In the genomic region with DNA sequence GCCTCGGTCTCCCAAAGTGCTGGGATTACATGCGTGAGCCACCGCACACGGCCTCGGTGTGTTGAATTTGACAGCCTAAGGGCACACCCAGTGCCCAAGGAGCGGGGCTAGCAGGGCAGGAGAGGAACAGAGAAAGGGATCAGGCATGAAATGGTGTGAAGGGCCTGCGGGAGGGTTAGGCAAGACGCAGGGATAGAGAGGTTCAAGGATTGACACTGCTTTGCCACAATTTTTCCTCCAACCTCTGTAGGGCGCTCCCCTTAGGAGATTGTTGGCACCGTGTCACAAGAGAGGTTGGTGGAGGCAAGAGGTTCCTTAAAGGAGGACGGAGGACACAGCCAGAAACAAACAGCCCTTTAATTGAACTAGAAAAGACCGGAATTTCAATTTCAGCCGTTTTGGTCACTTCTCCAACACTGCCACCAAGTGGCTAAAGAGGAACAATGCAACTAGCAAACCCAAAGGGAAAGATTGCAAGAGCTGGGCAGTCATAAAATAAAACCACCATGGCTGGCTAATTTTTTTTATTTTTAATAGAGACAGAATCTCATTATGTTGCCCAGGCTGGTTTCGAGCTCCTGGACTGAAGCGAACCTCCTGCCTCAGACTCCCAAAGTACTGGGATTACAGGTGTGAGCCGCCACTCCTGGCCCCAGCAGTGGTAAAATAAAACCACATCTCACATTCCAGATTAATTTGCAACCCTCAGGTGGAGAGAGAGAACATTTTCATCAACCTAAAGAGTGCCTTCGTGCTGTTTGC, we compare ENCODE assay signal across 8 cellular contexts. TPM values are rescaled to one million over a fixed set of nuclear protein-coding genes. Genes with fewer than 3 reads are reported as not detected.
DNase-seq lines count a peak whose midpoint lies in the region; ATAC-seq, FAIRE-seq and TF ChIP-seq lines count a peak whose summit lies in the region.

No MANE protein-coding gene starts in this region.

- intact Hi-C loops in Panc1 (cut with micrococcal nuclease; ENCODE audit: unreplicated experiment) (loop anchor here (1.0 to 5.0 kb wide), 3 partner anchors 105 to 401 kb away; no protein-coding TSS in a partner anchor), K562 (cut with micrococcal nuclease) (loop anchor here (1.0 to 10.0 kb wide), 6 partner anchors 105 to 402 kb away; no protein-coding TSS in a partner anchor), stomach (cut with DNase I; ENCODE audit: low total_unique reads) (loop anchor here (2.0 kb wide), 1 partner anchor 104 kb away; no protein-coding TSS in a partner anchor)

- H3K9me2 ChIP-seq in Karpas-422 (replicated peaks; ENCODE audit: insufficient read depth, low read length), result no peaks in the 10 kb centered on the region

- no peaks in the 10 kb centered on the region for H3K9me1 ChIP-seq in K562 (ENCODE audit: control insufficient read depth, insufficient read depth, low read length)

- H3K36me3 ChIP-seq in BE2C, result no peaks in the 10 kb centered on the region
- no peaks in the 10 kb centered on the region for H3K36me3 ChIP-seq in Karpas-422 (ENCODE audit: insufficient read depth, low read length)
- no peaks in the 10 kb centered on the region for H3K36me3 ChIP-seq in Panc1 (ENCODE audit: control insufficient read depth, insufficient read depth, low read length)
- no peaks in the 10 kb centered on the region for H3K36me3 ChIP-seq in K562 (ENCODE audit: control insufficient read depth, insufficient read depth, low read length)
- H3K36me3 ChIP-seq in stomach, result no peaks in the 10 kb centered on the region

- DNase-seq in BE2C (peak; percentile 15), Karpas-422 (peak; percentile 76), Panc1 (ENCODE audit: low read depth, low spot score) (peak; percentile 68), K562 (ENCODE audit: extremely low read depth in 1 of 4, low spot score in 3 of 4) (peak; percentile 55 to 84 (median 66)), iris pigment epithelial cell (ENCODE audit: low read depth) (peak; percentile 62), stomach (no peak)

- H3K9ac ChIP-seq in Karpas-422 (ENCODE audit: low read length), result no peak overlapping the region
- H3K9ac ChIP-seq in K562 (ENCODE audit: insufficient read depth in 1 of 2, low read depth in 2 of 2, low read length in 2 of 2), result peak overlapping the region in 1 of 2 experiments; percentile 31; a peak in 1 of 4 replicates

- TF ChIP-seq CTCF in BE2C (IDR thresholded peaks at IDR 0.05; ENCODE audit: low read depth, low read length), result peak; percentile 93
- peak; percentile 67 for TF ChIP-seq CTCF in GM12875 (IDR thresholded peaks at IDR 0.05; ENCODE audit: borderline replicate concordance, insufficient read depth, low read depth, low read length)
- TF ChIP-seq CTCF in Panc1 (IDR thresholded peaks at IDR 0.05), result peak; percentile 87
- TF ChIP-seq CTCF in K562 (IDR thresholded peaks at IDR 0.05 in 2 of 3, conservative IDR thresholded peaks at IDR 0.05 in 1 of 3; ENCODE audit: insufficient read depth in 2 of 3, low read depth in 1 of 3, low read length in 3 of 3), result peak; percentile 88 to 98 (median 91)
- peak in 5 of 7 experiments; percentile 75 to 94 (median 89) for TF ChIP-seq CTCF in stomach (IDR thresholded peaks at IDR 0.05)

- H3K4me2 ChIP-seq in Karpas-422 (ENCODE audit: low read depth, low read length, poor library complexity, severe bottlenecking), result no peak overlapping the region
- H3K4me2 ChIP-seq in K562 (ENCODE audit: insufficient read depth, low read length), result peak overlapping the region; percentile 26; the same call in 1 of the 2 replicates

- TF ChIP-seq POLR2A in K562 (conservative IDR thresholded peaks at IDR 0.05), result no peak
- TF ChIP-seq POLR2A in stomach (IDR thresholded peaks at IDR 0.05), result no peak

- no peaks in the 10 kb centered on the region for H3K4me1 ChIP-seq in BE2C
- H3K4me1 ChIP-seq in Karpas-422 (ENCODE audit: low read length), result no peaks in the 10 kb centered on the region
- no peaks in the 10 kb centered on the region for H3K4me1 ChIP-seq in Panc1 (ENCODE audit: control insufficient read depth, insufficient read depth, low read length)
- peaks cover 0 to 3% of the 10 kb centered on the region in 2 experiments; a peak in 2 of 5 replicates for H3K4me1 ChIP-seq in K562 (replicated peaks in 1 of 2; ENCODE audit: control insufficient read depth in 2 of 2, insufficient read depth in 2 of 2, low read length in 2 of 2)
- peaks cover 0 to 10% (median 4%) of the 10 kb centered on the region in 4 donors for H3K4me1 ChIP-seq in stomach

- no peak overlapping the region for H3K27ac ChIP-seq in Karpas-422 (ENCODE audit: low read length)
- no peak overlapping the region for H3K27ac ChIP-seq in Panc1 (ENCODE audit: low read length)
- 0 out of 3 replicates have a peak overlapping the region, but pooled peaks have one; percentile 24 for H3K27ac ChIP-seq in K562 (ENCODE audit: extremely low read depth, low read depth, low read length)
- H3K27ac ChIP-seq in stomach, result no peak overlapping the region

- H2AFZ ChIP-seq in Karpas-422 (ENCODE audit: low read length) (no peak overlapping the region), K562 (ENCODE audit: low read depth, low read length) (peak overlapping the region; percentile 88)

- H3K9me3 ChIP-seq in BE2C (no peaks in the 10 kb centered on the region), Karpas-422 (ENCODE audit: low read length) (no peaks in the 10 kb centered on the region), Panc1 (ENCODE audit: control insufficient read depth, insufficient read depth, low read depth, low read length) (no peaks in the 10 kb centered on the region), K562 (replicated peaks; ENCODE audit: control insufficient read depth, insufficient read depth, low read depth, low read length) (no peaks in the 10 kb centered on the region), stomach (no peaks in the 10 kb centered on the region)

- 43% methylated on average over 17 of the region's 17 CpGs for WGBS in K562 (ENCODE audit: insufficient coverage, low coverage, missing lambda C conversion rate)
- WGBS in stomach, 5 donors, result 42 to 51% (median 47%) methylated on average over 17 of the region's 17 CpGs

- in situ Hi-C loops in Panc1 (cut with HindIII; ENCODE audit: low pct_unique_long_range_greater_than_20kb, low sequenced_read_pairs) (no loop called here), K562 (cut with MboI) (loop anchor here (5.0 kb wide), 1 partner anchor 351 kb away; no protein-coding TSS in a partner anchor)

- no peak for TF ChIP-seq EP300 in K562 (IDR thresholded peaks at IDR 0.05; ENCODE audit: low read length)
- TF ChIP-seq EP300 in stomach (IDR thresholded peaks at IDR 0.05), result no peak

- CTCF ChIA-PET in Panc1 (lab: Charles Lee), result interaction anchor here (0.6 kb wide), 2 partner anchors 10 to 105 kb away, joined by 3 to 6 read pairs; no protein-coding TSS in a partner anchor
- CTCF ChIA-PET in K562 (lab: Yijun Ruan, JAX; ENCODE audit: low intra/inter-chr PET ratio), result interaction anchor here (0.6 to 3.7 kb wide), 8 partner anchors 45 to 730 kb away, joined by 3 to 63 read pairs (median 4); no protein-coding TSS in a partner anchor

- H3K79me2 ChIP-seq in Karpas-422 (ENCODE audit: low read length) (no peaks in the 10 kb centered on the region), K562 (ENCODE audit: control insufficient read depth, insufficient read depth, low read length) (no peaks in the 10 kb centered on the region)

- ATAC-seq in Panc1, result peak; percentile 77
- peak; percentile 76 for ATAC-seq in K562
- ATAC-seq in GM18870 (IDR thresholded peaks at IDR 0.05; ENCODE audit: unreplicated experiment), result no peak

- H3K27me3 ChIP-seq in BE2C (no peaks in the 10 kb centered on the region), Karpas-422 (ENCODE audit: low read length) (no peaks in the 10 kb centered on the region), Panc1 (ENCODE audit: control insufficient read depth, insufficient read depth, low read length) (no peaks in the 10 kb centered on the region), K562 (ENCODE audit: control insufficient read depth in 2 of 2, insufficient read depth in 2 of 2, low read length in 2 of 2) (no peaks in the 10 kb centered on the region), stomach (no peaks in the 10 kb centered on the region)

- no peaks in the 10 kb centered on the region for H4K20me1 ChIP-seq in Karpas-422 (ENCODE audit: insufficient read depth, low read depth, low read length)
- no peaks in the 10 kb centered on the region for H4K20me1 ChIP-seq in K562 (replicated peaks; ENCODE audit: control insufficient read depth, insufficient read depth, low read length)

- H3K4me3 ChIP-seq in BE2C (ENCODE audit: low read depth, low read length), result no peak overlapping the region
- no peak overlapping the region for H3K4me3 ChIP-seq in GM12875 (ENCODE audit: low read depth, low read length)
- H3K4me3 ChIP-seq in Karpas-422 (ENCODE audit: low read length), result no peak overlapping the region
- peak overlapping the region in 1 of 2 experiments; percentile 21; a peak in 1 of 4 replicates for H3K4me3 ChIP-seq in Panc1 (ENCODE audit: low read depth in 2 of 2, low read length in 2 of 2)
- no peak overlapping the region for H3K4me3 ChIP-seq in K562
- H3K4me3 ChIP-seq in stomach, result no peak overlapping the region

- POLR2A ChIA-PET in Panc1 (lab: Charles Lee) (no interaction called here), K562 (lab: Yijun Ruan, JAX) (interaction anchor here (1.3 to 2.1 kb wide), 2 partner anchors 9 to 16 kb away, joined by 4 read pairs; no protein-coding TSS in a partner anchor)

- BruUV-seq in Panc1 (replicated peaks; lab: Mats Ljungman, UMichigan) (no TSS peak), K562 (replicated peaks; lab: Mats Ljungman, UMichigan) (no TSS peak)

- TF ChIP-seq RAD21 in K562 (CRISPR knock-in tag; conservative IDR thresholded peaks at IDR 0.05 in 1 of 2, IDR thresholded peaks at IDR 0.05 in 1 of 2), result peak; percentile 99 to 100

- FAIRE-seq in K562 (lab: Jason Lieb, UNC), result peak; percentile 96

RNA-seq across cellular contexts. Expression of gene CREB3L2, which starts 6.9 kb away (rescaled TPM):
- polyA plus RNA-seq in BE2C (2012; ENCODE audit: insufficient read depth, insufficient read length, low read depth), result 9.6 TPM
- total RNA-seq in Karpas-422 (2014; rRNA removed; shearing (Covaris generic); ENCODE audit: low replicate concordance), result not detected in 2 replicates
- total RNA-seq in Panc1 (2021; ENCODE audit: unreplicated experiment) (22.7 TPM), K562 (2014; rRNA removed) (10.2 and 19.6 TPM in 2 replicates), K562 (2014; rRNA removed; fragmentation: Illumina TruSeq; extraction: Trizol) (13.8 and 15.2 TPM in 2 replicates), K562 (2015; rRNA removed; fragmentation: Illumina TruSeq; extraction: Trizol) (16.0 and 17.5 TPM in 2 replicates), K562 (2021) (44.7 and 45.6 TPM in 2 replicates), stomach (100 to 1,000 TPM in 1 of 5 donors, 10 to 100 TPM in 4; 22.6 to 258 (median 38.8) TPM)
- 7.2 TPM for polyA plus RNA-seq in Panc1 (2012; ENCODE audit: insufficient read length)
- 58.2 and 65.5 TPM in 2 replicates for total RNA-seq in K562 (2011; cell fraction: chromatin; rRNA removed; ENCODE audit: low replicate concordance)
- 39.9 and 41.2 TPM in 2 replicates for total RNA-seq in K562 (2011; cell fraction: nucleolus; rRNA removed)
- 52.9 and 82.7 TPM in 2 replicates for total RNA-seq in K562 (2011; cell fraction: nucleoplasm; rRNA removed)
- polyA plus RNA-seq in K562 (2011; rRNA removed) (17.1 and 37.9 TPM in 2 replicates), K562 (2014; fragmentation: Illumina TruSeq; extraction: Trizol) (26.9 and 27.4 TPM in 2 replicates), K562 (2014; fragmentation: Nextera tagmentation; extraction: Ambion mirVana) (1 to 10 TPM; 7.1 to 8.8 TPM), K562 (2014; rRNA removed) (15.8 and 18.7 TPM in 2 replicates), stomach (1 to 10 TPM; 5.8 to 8.6 (median 6.6) TPM)
- polyA plus RNA-seq in K562 (2011; cell fraction: cytosol; rRNA removed), result 15.4 and 27.7 TPM in 2 replicates
- polyA plus RNA-seq in K562 (2011; cell fraction: nucleus; rRNA removed), result 24.4 and 31.2 TPM in 2 replicates
- polyA plus RNA-seq in K562 (2012), result 20.5 and 29.6 TPM in 2 replicates
- 30.2 and 46.2 TPM in 2 replicates for polyA minus RNA-seq in K562 (2011; rRNA and poly(A)+ RNA removed)
- 19.4 and 34.7 TPM in 2 replicates for polyA minus RNA-seq in K562 (2011; cell fraction: cytosol; rRNA and poly(A)+ RNA removed)
- polyA minus RNA-seq in K562 (2011; cell fraction: nucleus; rRNA and poly(A)+ RNA removed), result 24.1 and 55.8 TPM in 2 replicates

Comparison
In these comparisons a context has a peak if more than half of its experiments do, and no peak if none do; other contexts are left out.
1. RNA of gene CREB3L2, which starts 6.9 kb away (total RNA-seq): 22.6 to 258 TPM in stomach, 22.7 TPM in Panc1 (single experiment) and 10.2 to 82.7 TPM in K562; not detected in Karpas-422; every median in the first group is over 10 times any median in the second.
2. Peak in every context shown above with its lines, with median percentiles within 50 percentile points of each other: CTCF ChIP-seq.